20 cellular contexts compared by ENCODE assay signal in the genomic region with DNA sequence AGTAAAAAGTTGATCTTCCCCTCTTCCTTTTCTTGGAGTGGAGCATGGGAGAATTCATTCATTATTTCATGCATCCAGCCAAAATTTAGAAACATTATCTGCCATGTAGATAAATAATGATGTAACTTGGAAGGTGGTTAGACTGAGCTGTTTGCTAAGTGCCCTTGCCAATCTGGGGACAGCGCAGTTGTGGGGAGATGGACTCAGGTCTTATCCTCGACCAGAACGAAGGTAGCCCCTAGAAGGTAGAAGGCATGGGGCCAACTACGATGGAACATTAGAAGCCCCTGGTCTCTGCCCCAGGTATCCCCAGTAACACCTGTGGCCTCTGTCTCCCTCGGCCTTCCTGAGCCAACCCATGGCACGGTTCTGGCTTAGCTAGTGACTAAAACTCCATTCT. TPM values are rescaled to one million over a fixed set of nuclear protein-coding genes. Genes with fewer than 3 reads are reported as not detected.
DNase-seq lines count a peak whose midpoint lies in the region; ATAC-seq and TF ChIP-seq lines count a peak whose summit lies in the region.
"Had no signal": no experiment of that assay in that cellular context is flagged by ENCODE, and none has a peak within 500 bp of the region (broad histone marks: within the 10 kb centered on the region; RNA-seq: fewer than 3 reads in every experiment).

No MANE protein-coding gene starts in this region.

- WGBS in heart left ventricle, 4 donors, result 84 to 93% (median 88%) methylated on average over 6 of the region's 6 CpGs
- WGBS in trophoblast cell (ENCODE audit: extremely low coverage, insufficient coverage, insufficient read length), result no CpG with 5 or more reads among the region's 6 CpGs

- H3K27ac ChIP-seq in left ventricle myocardium inferior (replicated peaks), result peak overlapping the region; percentile 79
- H3K27ac ChIP-seq in heart left ventricle, result no peak overlapping the region
- H3K27ac ChIP-seq in trophoblast cell (ENCODE audit: low read depth, low read length), result no peak overlapping the region
- H3K27ac ChIP-seq: A549 had no signal

- H3K9me3 ChIP-seq in left ventricle myocardium inferior (replicated peaks) (no peaks in the 10 kb centered on the region), heart left ventricle (no peaks in the 10 kb centered on the region), trophoblast cell (ENCODE audit: insufficient read depth, low read depth, low read length) (no peaks in the 10 kb centered on the region)
- H3K9me3 ChIP-seq: A549 had no signal

- H4K91ac ChIP-seq in trophoblast cell (ENCODE audit: low read depth, low read length), result peak overlapping the region; percentile 45

- H3K4me1 ChIP-seq in left ventricle myocardium inferior, result peaks cover 39% of the 10 kb centered on the region
- H3K4me1 ChIP-seq in heart left ventricle, result peaks cover 0 to 44% (median 25%) of the 10 kb centered on the region in 12 donors
- H3K4me1 ChIP-seq in trophoblast cell (ENCODE audit: control insufficient read depth in 1 of 2, insufficient read depth in 2 of 2, low read length in 2 of 2), result peaks cover 40 to 46% of the 10 kb centered on the region in 2 experiments

- H3K4me2 ChIP-seq in trophoblast cell (ENCODE audit: low read length), result no peak overlapping the region
- H3K4me2 ChIP-seq: A549, GM23338 had no signal

- H2BK120ac ChIP-seq in trophoblast cell (ENCODE audit: insufficient read depth, low read length, poor library complexity), result peak overlapping the region; percentile 52

- H3K23ac ChIP-seq in trophoblast cell (ENCODE audit: low read length), result no peak overlapping the region

- no peak overlapping the region for H4K8ac ChIP-seq in trophoblast cell (ENCODE audit: low read depth, low read length)

- H3K4ac ChIP-seq in trophoblast cell (ENCODE audit: low read depth, low read length), result no peak overlapping the region

- peaks cover 4% of the 10 kb centered on the region for H3K79me2 ChIP-seq in trophoblast cell (ENCODE audit: control insufficient read depth, insufficient read depth, low read length, poor library complexity)

- ATAC-seq in heart left ventricle (no peak), left lobe of liver (peak; percentile 67)
- ATAC-seq: A549, GM23338, HCT116 had no signal

- H3K18ac ChIP-seq in trophoblast cell (ENCODE audit: low read length), result no peak overlapping the region

- intact Hi-C loops in left ventricle myocardium inferior (cut with micrococcal nuclease), result no loop called here
- intact Hi-C loops in heart left ventricle (cut with DNase I), result no loop called here

- no peak overlapping the region for H2AFZ ChIP-seq in trophoblast cell (ENCODE audit: insufficient read depth, low read length, poor library complexity)
- H2AFZ ChIP-seq: GM23338 had no signal

- TF ChIP-seq POLR2A in heart left ventricle (IDR thresholded peaks at IDR 0.05), result no peak

- H3K9ac ChIP-seq in trophoblast cell (ENCODE audit: low read length), result no peak overlapping the region

- no peak for DNase-seq in left ventricle myocardium inferior
- no peak for DNase-seq in heart left ventricle
- peak; percentile 50 for DNase-seq in left lobe of liver (ENCODE audit: low spot score)
- no peak for DNase-seq in trophoblast cell
- no peak for DNase-seq in AG08395 (ENCODE audit: low spot score)
- DNase-seq in effector CD4-positive, alpha-beta T cell, result no peak
- DNase-seq: 8988T; ACHN; C1 segment of cervical spinal cord; Calu3; CD4-positive, alpha-beta memory T cell; COR-L47; DMS53; DMS79 treated with DMSO at 0.1 percent for 48 hours; GF-D8; H9 had no signal

- H3K27me3 ChIP-seq in left ventricle myocardium inferior (ENCODE audit: low read depth) (no peaks in the 10 kb centered on the region), heart left ventricle (no peaks in the 10 kb centered on the region), trophoblast cell (ENCODE audit: insufficient read depth, low read length) (no peaks in the 10 kb centered on the region)

- peak overlapping the region; percentile 83 for H2BK12ac ChIP-seq in trophoblast cell (ENCODE audit: low read length)

- H2AK5ac ChIP-seq in trophoblast cell (ENCODE audit: low read length), result peak overlapping the region; percentile 81

- H3K36me3 ChIP-seq in left ventricle myocardium inferior, result no peaks in the 10 kb centered on the region
- H3K36me3 ChIP-seq in heart left ventricle, result no peaks in the 10 kb centered on the region
- no peaks in the 10 kb centered on the region for H3K36me3 ChIP-seq in trophoblast cell (ENCODE audit: control insufficient read depth in 1 of 2, insufficient read depth in 2 of 2, low read length in 2 of 2)

- peaks cover 50% of the 10 kb centered on the region for H3K79me1 ChIP-seq in trophoblast cell (ENCODE audit: low read length)

- peak overlapping the region; percentile 36 for H3K14ac ChIP-seq in trophoblast cell (ENCODE audit: low read length)

- H2BK5ac ChIP-seq in trophoblast cell (ENCODE audit: low read depth, low read length, poor library complexity), result no peak overlapping the region

- no peak for TF ChIP-seq CTCF in left ventricle myocardium inferior (IDR thresholded peaks at IDR 0.05; ENCODE audit: borderline replicate concordance)
- TF ChIP-seq CTCF in heart left ventricle (IDR thresholded peaks at IDR 0.05), result no peak

- H3K4me3 ChIP-seq in left ventricle myocardium inferior, result no peak overlapping the region
- H3K4me3 ChIP-seq in heart left ventricle, result no peak overlapping the region
- H3K4me3 ChIP-seq in trophoblast cell (ENCODE audit: low read depth, low read length), result no peak overlapping the region
- H3K4me3 ChIP-seq: A549, GM23338 had no signal

- H4K12ac ChIP-seq in trophoblast cell (ENCODE audit: low read depth, low read length), result no peak overlapping the region

RNA-seq across cellular contexts. Expression of a gene that starts 53.0 kb away (rescaled TPM):
- 250 TPM for total RNA-seq in left ventricle myocardium inferior
- total RNA-seq in heart left ventricle, result 100 to 1,000 TPM; 121 to 629 (median 187) TPM
- polyA plus RNA-seq in heart left ventricle, result 100 to 1,000 TPM; 112 to 137 TPM
- 26.7 TPM for total RNA-seq in left lobe of liver
- 973 and 1,084 TPM in 2 replicates for polyA plus RNA-seq in trophoblast cell (2013)
- total RNA-seq: G401 had no signal
- polyA plus RNA-seq: CD4-positive, alpha-beta memory T cell had no signal
